Comparison of ENCODE assay signal across 16 cellular contexts in the genomic region with DNA sequence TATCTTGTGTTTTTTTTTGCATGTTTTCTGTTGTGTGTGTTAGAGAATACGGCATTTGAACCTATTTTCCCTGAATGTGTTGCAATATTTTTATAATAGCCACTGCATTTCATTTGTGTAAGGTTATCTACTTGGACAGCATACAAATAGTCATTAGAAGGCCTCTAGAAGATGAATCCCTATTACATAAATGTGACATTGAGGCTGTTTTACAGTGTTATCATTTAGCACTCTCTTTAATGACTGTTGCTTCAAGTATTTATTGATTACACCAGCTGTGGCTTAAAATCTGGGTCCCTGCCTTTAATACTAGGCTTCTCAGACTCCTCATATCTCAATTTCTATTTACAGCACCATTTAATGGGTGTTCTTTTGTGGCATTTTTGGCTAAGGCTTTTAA.
DNase-seq lines count a peak whose midpoint lies in the region; ATAC-seq and TF ChIP-seq lines count a peak whose summit lies in the region.
"Had no signal": no experiment of that assay in that cellular context is flagged by ENCODE, and none has a peak within 500 bp of the region (broad histone marks: within the 10 kb centered on the region; RNA-seq: fewer than 3 reads in every experiment).

No MANE protein-coding gene starts in this region.

- no peak overlapping the region for H4K91ac ChIP-seq in trophoblast cell (ENCODE audit: low read depth, low read length)

- no peak overlapping the region for H2BK120ac ChIP-seq in trophoblast cell (ENCODE audit: insufficient read depth, low read length, poor library complexity)

- TF ChIP-seq CTCF in heart right ventricle (IDR thresholded peaks at IDR 0.05) (no peak), fibroblast of villous mesenchyme (IDR thresholded peaks at IDR 0.05; ENCODE audit: insufficient read depth, low read depth, low read length) (no peak)

- H3K14ac ChIP-seq in trophoblast cell (ENCODE audit: low read length), result no peak overlapping the region

- H2BK5ac ChIP-seq in trophoblast cell (ENCODE audit: low read depth, low read length, poor library complexity), result no peak overlapping the region

- H3K9ac ChIP-seq in trophoblast cell (ENCODE audit: low read length), result no peak overlapping the region
- H3K9ac ChIP-seq: GM23248 had no signal

- H4K8ac ChIP-seq in trophoblast cell (ENCODE audit: low read depth, low read length), result no peak overlapping the region

- WGBS in heart right ventricle, 2 donors, result 66 to 86% methylated on average over 1 of the region's 1 CpG
- no CpG with 5 or more reads among the region's 1 CpG for WGBS in trophoblast cell (ENCODE audit: extremely low coverage, insufficient coverage, insufficient read length)

- no peak overlapping the region for H3K23ac ChIP-seq in trophoblast cell (ENCODE audit: low read length)

- intact Hi-C loops in left ventricle myocardium superior (cut with micrococcal nuclease), result no loop called here
- intact Hi-C loops in heart right ventricle (cut with DNase I), result loop anchor here in 1 of 10 donors (1.0 kb wide), 1 partner anchor 46 kb away; no protein-coding TSS in a partner anchor

- DNase-seq in NCI-H748 (lab: John Stamatoyannopoulos, UW; ENCODE audit: unreplicated experiment) (peak; percentile 5), NCI-H748 treated with DMSO at 0.1 percent for 48 hours (lab: John Stamatoyannopoulos, UW) (no peak), left ventricle myocardium superior (no peak), heart right ventricle (no peak), fibroblast of villous mesenchyme (ENCODE audit: low read depth) (peak; percentile 17), trophoblast cell (no peak)
- DNase-seq in activated CD4-positive, alpha-beta T cell treated with anti-CD3 and anti-CD28 coated beads for 48 hours, result no peak
- DNase-seq: ACHN; BE2C; C1 segment of cervical spinal cord; CD4-positive, CD25-positive, alpha-beta regulatory T cell; CD8-positive, alpha-beta memory T cell; COR-L47; GM23248 had no signal

- no peak overlapping the region for H2BK12ac ChIP-seq in trophoblast cell (ENCODE audit: low read length)

- H4K12ac ChIP-seq in trophoblast cell (ENCODE audit: low read depth, low read length), result no peak overlapping the region

- H3K27ac ChIP-seq in heart right ventricle, result no peak overlapping the region
- H3K27ac ChIP-seq in trophoblast cell (ENCODE audit: low read depth, low read length), result no peak overlapping the region
- H3K27ac ChIP-seq: GM23248 had no signal

- no peaks in the 10 kb centered on the region for H3K27me3 ChIP-seq in heart right ventricle
- no peaks in the 10 kb centered on the region for H3K27me3 ChIP-seq in trophoblast cell (ENCODE audit: insufficient read depth, low read length)
- H3K27me3 ChIP-seq: BE2C had no signal

- H3K4ac ChIP-seq in trophoblast cell (ENCODE audit: low read depth, low read length), result no peak overlapping the region

- no peaks in the 10 kb centered on the region for H3K79me1 ChIP-seq in trophoblast cell (ENCODE audit: low read length)

- H3K4me1 ChIP-seq in heart right ventricle (peaks cover 0 to 6% (median 0%) of the 10 kb centered on the region in 9 donors), trophoblast cell (ENCODE audit: control insufficient read depth in 1 of 2, insufficient read depth in 2 of 2, low read length in 2 of 2) (no peaks in the 10 kb centered on the region)
- H3K4me1 ChIP-seq: BE2C, HAP-1 had no signal

- no peak overlapping the region for H3K18ac ChIP-seq in trophoblast cell (ENCODE audit: low read length)

- H3K36me3 ChIP-seq in heart right ventricle (no peaks in the 10 kb centered on the region), trophoblast cell (ENCODE audit: control insufficient read depth in 1 of 2, insufficient read depth in 2 of 2, low read length in 2 of 2) (no peaks in the 10 kb centered on the region)
- H3K36me3 ChIP-seq: BE2C, HAP-1 had no signal

- no peak overlapping the region for H2AFZ ChIP-seq in trophoblast cell (ENCODE audit: insufficient read depth, low read length, poor library complexity)
- H2AFZ ChIP-seq: GM23248 had no signal

- H3K9me3 ChIP-seq in heart right ventricle (peaks cover 0 to 26% (median 0%) of the 10 kb centered on the region in 11 donors), trophoblast cell (ENCODE audit: insufficient read depth, low read depth, low read length) (no peaks in the 10 kb centered on the region)
- H3K9me3 ChIP-seq: BE2C, HAP-1 had no signal

- H3K79me2 ChIP-seq in trophoblast cell (ENCODE audit: control insufficient read depth, insufficient read depth, low read length, poor library complexity), result no peaks in the 10 kb centered on the region

- H2AK5ac ChIP-seq in trophoblast cell (ENCODE audit: low read length), result no peak overlapping the region

- H3K4me2 ChIP-seq in trophoblast cell (ENCODE audit: low read length), result no peak overlapping the region

- ATAC-seq in left ventricle myocardium superior, result peak; percentile 42
- ATAC-seq in heart right ventricle, result no peak
- ATAC-seq: HepG2 had no signal

- no peak overlapping the region for H3K4me3 ChIP-seq in heart right ventricle
- H3K4me3 ChIP-seq in fibroblast of villous mesenchyme (ENCODE audit: low read depth, low read length), result no peak overlapping the region
- no peak overlapping the region for H3K4me3 ChIP-seq in trophoblast cell (ENCODE audit: low read depth, low read length)
- H3K4me3 ChIP-seq: GM23248, HAP-1 had no signal

Comparison
In these comparisons a context has a peak if more than half of its experiments do, and no peak if none do; other contexts are left out.
1. DNase-seq: peak in NCI-H748 (single experiment) and fibroblast of villous mesenchyme (single experiment); none in NCI-H748 treated with DMSO at 0.1 percent for 48 hours (single experiment), left ventricle myocardium superior (single experiment), heart right ventricle (0 of 2), trophoblast cell (0 of 2) and activated CD4-positive, alpha-beta T cell treated with anti-CD3 and anti-CD28 coated beads for 48 hours (single experiment).